Comparison of ENCODE assay signal across 1 cellular context in the genomic region with DNA sequence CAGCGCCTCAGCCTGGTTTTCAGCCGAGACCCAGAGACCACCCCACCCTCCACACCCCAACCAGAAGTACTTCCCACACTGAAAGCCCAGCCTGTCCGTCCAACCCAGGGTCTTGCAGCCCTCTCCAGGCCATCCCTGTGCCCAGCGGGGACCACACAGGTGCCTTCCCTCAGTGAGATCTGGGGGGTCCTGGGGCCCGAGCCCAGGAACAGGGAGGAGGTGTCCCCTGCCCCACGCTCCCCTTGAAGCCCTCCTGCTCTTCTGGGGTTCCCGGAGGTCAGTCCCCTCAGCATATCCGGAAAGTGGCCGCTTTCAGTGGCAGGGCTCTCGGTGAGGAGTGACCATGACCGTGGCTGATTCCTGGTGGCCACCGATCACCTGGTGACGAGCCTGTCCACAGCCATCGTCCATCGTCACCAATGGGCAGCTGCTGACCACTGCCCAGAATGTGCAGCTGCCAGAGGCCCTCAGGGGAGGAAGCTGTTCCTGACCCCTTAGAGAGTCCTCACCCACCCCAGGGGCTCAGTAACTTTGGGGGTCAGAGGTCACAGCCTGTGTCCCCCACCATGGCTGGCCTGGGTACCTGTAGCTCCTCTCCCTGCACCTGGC.
TF ChIP-seq lines count a peak whose summit lies in the region.

No MANE protein-coding gene starts in this region.

TF ChIP-seq in K562, 482 proteins besides CTCF, POLR2A, EP300 and RAD21:
- TF ChIP-seq, protein P1, sequence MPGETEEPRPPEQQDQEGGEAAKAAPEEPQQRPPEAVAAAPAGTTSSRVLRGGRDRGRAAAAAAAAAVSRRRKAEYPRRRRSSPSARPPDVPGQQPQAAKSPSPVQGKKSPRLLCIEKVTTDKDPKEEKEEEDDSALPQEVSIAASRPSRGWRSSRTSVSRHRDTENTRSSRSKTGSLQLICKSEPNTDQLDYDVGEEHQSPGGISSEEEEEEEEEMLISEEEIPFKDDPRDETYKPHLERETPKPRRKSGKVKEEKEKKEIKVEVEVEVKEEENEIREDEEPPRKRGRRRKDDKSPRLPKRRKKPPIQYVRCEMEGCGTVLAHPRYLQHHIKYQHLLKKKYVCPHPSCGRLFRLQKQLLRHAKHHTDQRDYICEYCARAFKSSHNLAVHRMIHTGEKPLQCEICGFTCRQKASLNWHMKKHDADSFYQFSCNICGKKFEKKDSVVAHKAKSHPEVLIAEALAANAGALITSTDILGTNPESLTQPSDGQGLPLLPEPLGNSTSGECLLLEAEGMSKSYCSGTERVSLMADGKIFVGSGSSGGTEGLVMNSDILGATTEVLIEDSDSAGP (CRISPR knock-in tag; IDR thresholded peaks at IDR 0.05), result no peak
- TF ChIP-seq NR2C1 (IDR thresholded peaks at IDR 0.05) (0 out of 2 replicates have a peak, but pooled peaks have one; percentile 42), NR2C1 (tag; IDR thresholded peaks at IDR 0.05) (no peak), POLR2G (IDR thresholded peaks at IDR 0.05; ENCODE audit: low read depth, low read length) (peak; percentile 51)
